ENCODE assay signal across 30 cellular contexts in the genomic region with DNA sequence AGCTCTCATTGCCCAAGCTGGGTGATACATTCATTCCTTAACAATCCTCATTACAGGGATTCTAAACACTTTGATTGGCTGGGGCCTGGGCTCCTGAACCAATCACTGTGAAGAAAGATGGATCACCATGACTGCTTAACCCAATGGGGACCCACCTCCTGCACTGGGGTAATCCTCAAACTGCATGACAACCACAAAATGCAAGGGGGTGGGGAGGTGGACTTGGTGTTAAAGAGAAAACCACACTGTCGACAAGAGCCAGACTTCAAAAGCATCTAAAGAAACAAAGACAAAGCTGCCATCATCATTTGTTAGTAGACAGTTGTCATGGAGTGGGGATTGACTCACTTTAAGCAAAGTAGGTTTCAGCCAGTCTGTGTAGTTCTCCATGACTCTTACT.
"Had no signal": no experiment of that assay in that cellular context is flagged by ENCODE, and none has a peak within 500 bp of the region (broad histone marks: within the 10 kb centered on the region; RNA-seq: fewer than 3 reads in every experiment).

No MANE protein-coding gene starts in this region.

- H3K4me1 ChIP-seq: SJCRH30 had no signal

- H3K27me3 ChIP-seq: SJCRH30 had no signal

- H3K36me3 ChIP-seq: SJCRH30, WERI-Rb-1 had no signal

- H3K4me3 Mint-ChIP-seq: activated naive CD4-positive, alpha-beta T cell treated with anti-CD3 and anti-CD28 coated beads for 36 hours; activated naive CD8-positive, alpha-beta T cell; activated T-helper 17 cell treated with anti-CD3 and anti-CD28 coated beads, Interleukin-2, amount 50 U/mL, for 72 hours had no signal

- H3K9ac ChIP-seq: SK-N-SH had no signal

- H3K27me3 Mint-ChIP-seq: activated T-helper 17 cell treated with anti-CD3 and anti-CD28 coated beads, Interleukin-2, amount 50 U/mL, for 72 hours had no signal

- H3K9me3 Mint-ChIP-seq: activated naive CD4-positive, alpha-beta T cell treated with anti-CD3 and anti-CD28 coated beads for 36 hours; activated T-helper 17 cell treated with anti-CD3 and anti-CD28 coated beads, Interleukin-2, amount 50 U/mL, for 72 hours had no signal

- H3K4me1 Mint-ChIP-seq: activated T-helper 17 cell treated with anti-CD3 and anti-CD28 coated beads, Interleukin-2, amount 50 U/mL, for 72 hours had no signal

- H3K4me2 ChIP-seq: SK-N-SH had no signal

- H3K27ac ChIP-seq: RWPE1, SJCRH30, WERI-Rb-1 had no signal

- H3K36me3 Mint-ChIP-seq: activated naive CD8-positive, alpha-beta T cell had no signal

- H3K4me3 ChIP-seq: SJCRH30 had no signal

- H3K9me3 ChIP-seq: SJCRH30, SK-N-SH had no signal

- DNase-seq: activated CD4-positive, alpha-beta T cell treated with anti-CD3 and anti-CD28 coated beads for 48 hours; activated CD4-positive, alpha-beta T cell treated with anti-CD3 and anti-CD28 coated beads, Interleukin-2, amount 50 U/mL, for 48 hours; activated gamma-delta T cell; activated naive CD4-positive, alpha-beta T cell treated with anti-CD3 and anti-CD28 coated beads for 36 hours; activated T-cell treated with anti-CD3 and anti-CD28 coated beads for 4 hours; activated T-cell treated with anti-CD3 and anti-CD28 coated beads, Interleukin-2, amount 50 U/mL, for 48 hours; amygdala; IMR-90; KG1; NCI-H1092; NCI-H1417 treated with DMSO at 0.1 percent for 48 hours; NCI-H1694; NCI-H2029; NCI-H2107; NCI-H2171 treated with DMSO at 0.1 percent for 48 hours; NCI-H226; NCI-H526; NCI-H82; NK-92 treated with Interleukin-12 subunit alpha and Interleukin-12 subunit beta, amount 100 ng/mL, for 24 hours; OCI-M1; Right ventricle myocardium superior; SJCRH30; SK-N-SH; T-helper 1 cell; WERI-Rb-1 had no signal

- ATAC-seq: activated CD4-positive, CD25-positive, alpha-beta regulatory T cell treated with anti-CD3 and anti-CD28 coated beads, Interleukin-2, amount 50 U/mL, for 24 hours; activated T-helper 17 cell treated with anti-CD3 and anti-CD28 coated beads, Interleukin-2, amount 50 U/mL, for 72 hours; Panc1 had no signal

- H3K27ac Mint-ChIP-seq: activated naive CD4-positive, alpha-beta T cell treated with anti-CD3 and anti-CD28 coated beads for 36 hours; activated naive CD8-positive, alpha-beta T cell; activated T-helper 17 cell treated with anti-CD3 and anti-CD28 coated beads, Interleukin-2, amount 50 U/mL, for 72 hours had no signal
